15 cellular contexts compared by ENCODE assay signal in genomic region chr20:19130613-19130984, GRCh38.
A peak's percentile ranks its signal among the peaks of the same experiment; 100 is the strongest.
DNase-seq lines count a peak whose midpoint lies in the region; ATAC-seq and TF ChIP-seq lines count a peak whose summit lies in the region.
"Had no signal": no experiment of that assay in that cellular context is flagged by ENCODE, and none has a peak within 500 bp of the region (broad histone marks: within the 10 kb centered on the region; RNA-seq: fewer than 3 reads in every experiment).

No MANE protein-coding gene starts in this region.

- peaks cover 9% of the 10 kb centered on the region for H3K4me1 Mint-ChIP-seq in progenitor cell of endocrine pancreas (ENCODE audit: low read depth)
- H3K4me1 Mint-ChIP-seq in activated naive CD8-positive, alpha-beta T cell treated with anti-CD3 and anti-CD28 coated beads for 36 hours, result no peaks in the 10 kb centered on the region
- H3K4me1 Mint-ChIP-seq: B cell; CD8-positive, alpha-beta memory T cell had no signal

- H3K27me3 Mint-ChIP-seq in progenitor cell of endocrine pancreas, result no peaks in the 10 kb centered on the region
- H3K27me3 Mint-ChIP-seq in activated naive CD8-positive, alpha-beta T cell treated with anti-CD3 and anti-CD28 coated beads for 36 hours, result no peaks in the 10 kb centered on the region

- H3K4me1 ChIP-seq in BLaER1 treated with 17β-estradiol and CSF1 and Interleukin-3, amounts not matched to agents 10 nM and 100 nM, result peaks cover 5 to 28% (median 23%) of the 10 kb centered on the region in 10 experiments; a peak in 16 of 20 replicates
- H3K4me1 ChIP-seq: Caco-2 had no signal

- intact Hi-C loops in left colon (cut with DNase I, micrococcal nuclease), result no loop called here

- peaks cover 9% of the 10 kb centered on the region for H3K9me3 Mint-ChIP-seq in progenitor cell of endocrine pancreas (ENCODE audit: low read depth)
- H3K9me3 Mint-ChIP-seq in activated naive CD8-positive, alpha-beta T cell treated with anti-CD3 and anti-CD28 coated beads for 36 hours, result no peaks in the 10 kb centered on the region

- H3K27me3 ChIP-seq in BLaER1 treated with 17β-estradiol and CSF1 and Interleukin-3, amounts not matched to agents 10 nM and 100 nM, result no peaks in the 10 kb centered on the region

- H3K9me3 ChIP-seq in BLaER1 treated with 17β-estradiol and CSF1 and Interleukin-3, amounts not matched to agents 10 nM and 100 nM (replicated peaks in 1 of 11), result peaks cover 16 to 24% (median 19%) of the 10 kb centered on the region in 11 experiments
- H3K9me3 ChIP-seq: Caco-2 had no signal

- TF ChIP-seq CTCF in VCaP (conservative IDR thresholded peaks at IDR 0.05) (no peak), progenitor cell of endocrine pancreas (IDR thresholded peaks at IDR 0.05; ENCODE audit: unreplicated experiment) (no peak)

- no peak overlapping the region for H3K27ac ChIP-seq in BLaER1 treated with 17β-estradiol and CSF1 and Interleukin-3, amounts not matched to agents 10 nM and 100 nM
- H3K27ac ChIP-seq in VCaP, result peak overlapping the region; percentile 78
- H3K27ac ChIP-seq: HL-60 had no signal

- peak overlapping the region; percentile 47 for H3K27ac Mint-ChIP-seq in progenitor cell of endocrine pancreas
- no peak overlapping the region for H3K27ac Mint-ChIP-seq in activated naive CD8-positive, alpha-beta T cell treated with anti-CD3 and anti-CD28 coated beads for 36 hours
- H3K27ac Mint-ChIP-seq: B cell; CD8-positive, alpha-beta memory T cell; HFFc6 had no signal

- no peaks in the 10 kb centered on the region for H4K20me1 ChIP-seq in BLaER1 treated with 17β-estradiol and CSF1 and Interleukin-3, amounts not matched to agents 10 nM and 100 nM

- ATAC-seq in left colon, result peak; percentile 53
- ATAC-seq in GM19463 (IDR thresholded peaks at IDR 0.05; ENCODE audit: unreplicated experiment), result no peak

- H3K36me3 ChIP-seq in BLaER1 treated with 17β-estradiol and CSF1 and Interleukin-3, amounts not matched to agents 10 nM and 100 nM, result no peaks in the 10 kb centered on the region

- no peak overlapping the region for H3K9ac ChIP-seq in BLaER1 treated with 17β-estradiol and CSF1 and Interleukin-3, amounts not matched to agents 10 nM and 100 nM

- H3K4me3 ChIP-seq in BLaER1 treated with 17β-estradiol and CSF1 and Interleukin-3, amounts not matched to agents 10 nM and 100 nM, result no peak overlapping the region; a peak in 1 of 20 replicates

- H3K36me3 Mint-ChIP-seq in progenitor cell of endocrine pancreas (ENCODE audit: insufficient read depth), result no peaks in the 10 kb centered on the region
- H3K36me3 Mint-ChIP-seq in activated naive CD8-positive, alpha-beta T cell treated with anti-CD3 and anti-CD28 coated beads for 36 hours, result no peaks in the 10 kb centered on the region

- no peak for DNase-seq in left colon
- no peak for DNase-seq in progenitor cell of endocrine pancreas (ENCODE audit: low spot score, unreplicated experiment)
- DNase-seq in SKM-1 (lab: John Stamatoyannopoulos, UW; ENCODE audit: unreplicated experiment), result no peak
- DNase-seq in activated naive CD8-positive, alpha-beta T cell treated with anti-CD3 and anti-CD28 coated beads for 36 hours, result no peak
- no peak for DNase-seq in stimulated activated naive CD4-positive, alpha-beta T cell treated with Interleukin-2 at 50 U/mL for 16 hours (lab: John Stamatoyannopoulos, UW)
- DNase-seq: Caco-2; CD8-positive, alpha-beta memory T cell; GF-D8; HCEC 1CT; HFFc6 had no signal

- peak overlapping the region in 8 of 11 experiments; percentile 34 to 69 (median 49); a peak in 16 of 22 replicates for H3K4me2 ChIP-seq in BLaER1 treated with 17β-estradiol and CSF1 and Interleukin-3, amounts not matched to agents 10 nM and 100 nM

- no peak overlapping the region for H3K4me3 Mint-ChIP-seq in progenitor cell of endocrine pancreas (ENCODE audit: low read depth)
- no peak overlapping the region for H3K4me3 Mint-ChIP-seq in activated naive CD8-positive, alpha-beta T cell treated with anti-CD3 and anti-CD28 coated beads for 36 hours
- H3K4me3 Mint-ChIP-seq: B cell; CD8-positive, alpha-beta memory T cell; HFFc6 had no signal
